8 cellular contexts compared by ENCODE assay signal in the genomic region with DNA sequence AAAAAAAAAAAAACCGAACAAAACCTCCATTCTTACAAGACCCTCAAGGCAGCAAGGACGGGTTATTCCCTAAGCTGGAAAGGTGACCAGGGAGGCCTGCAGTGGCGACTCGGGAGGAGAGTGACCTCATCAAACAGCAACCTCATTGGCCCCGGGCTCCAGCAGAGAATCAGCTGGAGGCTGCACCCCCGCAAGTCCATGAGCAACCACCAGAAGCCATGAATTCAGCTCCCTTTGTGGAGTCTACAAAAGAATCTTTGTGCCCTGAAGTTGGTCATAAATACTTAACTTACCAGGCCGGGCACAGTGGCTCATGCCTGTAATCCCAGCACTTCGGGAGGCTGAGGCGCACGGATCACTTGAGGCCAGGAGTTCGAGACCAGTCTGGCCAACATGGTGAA.
DNase-seq lines count a peak whose midpoint lies in the region; ATAC-seq, FAIRE-seq and TF ChIP-seq lines count a peak whose summit lies in the region.

No MANE protein-coding gene starts in this region.

- peaks cover 53% of the 10 kb centered on the region for H3K4me1 ChIP-seq in left ventricle myocardium inferior
- no peaks in the 10 kb centered on the region for H3K4me1 ChIP-seq in HepG2 (ENCODE audit: insufficient read depth, low read length)
- H3K4me1 ChIP-seq in vagina = peaks cover 17% of the 10 kb centered on the region

- no peak for FAIRE-seq in HepG2 (lab: Jason Lieb, UNC)

- H3K27ac ChIP-seq in left ventricle myocardium inferior (replicated peaks) (peak overlapping the region; percentile 81), HepG2 (ENCODE audit: extremely low read length, insufficient read depth, low read length) (no peak overlapping the region), vagina (peak overlapping the region; percentile 78)

- H4K20me1 ChIP-seq in HepG2 (ENCODE audit: insufficient read depth, low read length) = no peaks in the 10 kb centered on the region

- no peaks in the 10 kb centered on the region for H3K79me2 ChIP-seq in HepG2 (ENCODE audit: insufficient read depth, low read length)

- peak overlapping the region; percentile 56 for H3K4me3 ChIP-seq in left ventricle myocardium inferior
- peak overlapping the region; percentile 56 to 91 (median 73) for H3K4me3 ChIP-seq in HepG2 (replicated peaks in 1 of 3; ENCODE audit: insufficient read depth in 1 of 3, low read depth in 2 of 3, low read length in 3 of 3)
- H3K4me3 ChIP-seq in vagina = peak overlapping the region; percentile 41 to 42

- TF ChIP-seq POLR2A in HepG2 (IDR thresholded peaks at IDR 0.05; ENCODE audit: insufficient read depth in 1 of 2, low read depth in 2 of 2, low read length in 2 of 2) (no peak), vagina (IDR thresholded peaks at IDR 0.05) (no peak)

- TF ChIP-seq EP300 in HepG2 (IDR thresholded peaks at IDR 0.05; ENCODE audit: low read depth in 2 of 2, low read length in 2 of 2) (no peak), HepG2 (CRISPR knock-in tag; IDR thresholded peaks at IDR 0.05; ENCODE audit: borderline replicate concordance) (no peak)

- BruUV-seq in HepG2 (replicated peaks; lab: Mats Ljungman, UMichigan) = no TSS peak

- peak overlapping the region; percentile 66; the same call in 1 of the 2 replicates for H3K9ac ChIP-seq in HepG2 (ENCODE audit: insufficient read depth, low read depth, low read length)

- peak overlapping the region; percentile 19 for H2AFZ ChIP-seq in HepG2 (ENCODE audit: low read length)

- TF ChIP-seq CTCF in left ventricle myocardium inferior (IDR thresholded peaks at IDR 0.05; ENCODE audit: borderline replicate concordance) (no peak), HepG2 (CRISPR knock-in tag; IDR thresholded peaks at IDR 0.05) (no peak), vagina (IDR thresholded peaks at IDR 0.05) (no peak)

- CTCF ChIA-PET in HepG2 (lab: Yijun Ruan, JAX; ENCODE audit: low intra/inter-chr PET ratio, low total read pairs) = no interaction called here

- H3K9me3 ChIP-seq in left ventricle myocardium inferior (replicated peaks) = peaks cover 10% of the 10 kb centered on the region
- no peaks in the 10 kb centered on the region for H3K9me3 ChIP-seq in HepG2 (ENCODE audit: low read length)
- no peaks in the 10 kb centered on the region for H3K9me3 ChIP-seq in vagina

- in situ Hi-C loops in HepG2 (cut with HindIII; ENCODE audit: extremely low pct_ligation_motif_present, low pct_unique_long_range_greater_than_20kb) = no loop called here

- DNase-seq in left ventricle myocardium inferior = no peak
- DNase-seq in Right ventricle myocardium superior = no peak
- DNase-seq in astrocyte of the hippocampus (ENCODE audit: low read depth, low spot score) = peak; percentile 75
- DNase-seq in HepG2 (ENCODE audit: low spot score) = peak; percentile 65
- no peak for DNase-seq in vagina (ENCODE audit: extremely low spot score in 2 of 2)
- DNase-seq in KG1 (lab: John Stamatoyannopoulos, UW) = no peak
- DNase-seq in dedifferentiated amniotic fluid mesenchymal stem cell (ENCODE audit: extremely low spot score) = no peak

- no peak for TF ChIP-seq RAD21 in HepG2 (CRISPR knock-in tag; IDR thresholded peaks at IDR 0.05)

- no peaks in the 10 kb centered on the region for H3K27me3 ChIP-seq in left ventricle myocardium inferior (ENCODE audit: low read depth)
- H3K27me3 ChIP-seq in HepG2 (ENCODE audit: control insufficient read depth in 1 of 2, insufficient read depth in 2 of 2, low read length in 2 of 2) = peaks cover 0 to 13% of the 10 kb centered on the region in 2 experiments; a peak in 3 of 5 replicates
- H3K27me3 ChIP-seq in vagina = no peaks in the 10 kb centered on the region

- H3K36me3 ChIP-seq in left ventricle myocardium inferior = peaks cover 17% of the 10 kb centered on the region
- peaks cover 8 to 12% of the 10 kb centered on the region in 2 experiments; a peak in 4 of 5 replicates for H3K36me3 ChIP-seq in HepG2 (replicated peaks in 1 of 2; ENCODE audit: control insufficient read depth in 1 of 2, insufficient read depth in 2 of 2, low read length in 2 of 2)
- peaks cover 0 to 6% of the 10 kb centered on the region in 2 donors for H3K36me3 ChIP-seq in vagina

- ATAC-seq in Right ventricle myocardium superior (ENCODE audit: poor library complexity) = no peak
- ATAC-seq in HepG2 = peak; percentile 84
- ATAC-seq in HG02642 (IDR thresholded peaks at IDR 0.05; ENCODE audit: poor library complexity, unreplicated experiment) = no peak

- POLR2A ChIA-PET in HepG2 (lab: Yijun Ruan, JAX) = interaction anchor here (1.1 kb wide), 1 partner anchor 21 kb away, joined by 3 read pairs; no protein-coding TSS in a partner anchor

- 14% methylated on average over 10 of the region's 11 CpGs for WGBS in HepG2 (ENCODE audit: low lambda C conversion rate)

- H3K4me2 ChIP-seq in HepG2 (ENCODE audit: low read depth, low read length) = peak overlapping the region; percentile 89

- intact Hi-C loops in left ventricle myocardium inferior (cut with micrococcal nuclease) (no loop called here), Right ventricle myocardium superior (cut with DNase I) (no loop called here), HepG2 (cut with micrococcal nuclease; ENCODE audit: unreplicated experiment) (loop anchor here (10.0 kb wide), 1 partner anchor 153 kb away; a partner anchor contains a TSS), vagina (cut with DNase I) (no loop called here)

TF ChIP-seq in HepG2, 621 proteins besides CTCF, POLR2A, EP300 and RAD21 (continues in another document):
- TF ChIP-seq, protein P1, sequence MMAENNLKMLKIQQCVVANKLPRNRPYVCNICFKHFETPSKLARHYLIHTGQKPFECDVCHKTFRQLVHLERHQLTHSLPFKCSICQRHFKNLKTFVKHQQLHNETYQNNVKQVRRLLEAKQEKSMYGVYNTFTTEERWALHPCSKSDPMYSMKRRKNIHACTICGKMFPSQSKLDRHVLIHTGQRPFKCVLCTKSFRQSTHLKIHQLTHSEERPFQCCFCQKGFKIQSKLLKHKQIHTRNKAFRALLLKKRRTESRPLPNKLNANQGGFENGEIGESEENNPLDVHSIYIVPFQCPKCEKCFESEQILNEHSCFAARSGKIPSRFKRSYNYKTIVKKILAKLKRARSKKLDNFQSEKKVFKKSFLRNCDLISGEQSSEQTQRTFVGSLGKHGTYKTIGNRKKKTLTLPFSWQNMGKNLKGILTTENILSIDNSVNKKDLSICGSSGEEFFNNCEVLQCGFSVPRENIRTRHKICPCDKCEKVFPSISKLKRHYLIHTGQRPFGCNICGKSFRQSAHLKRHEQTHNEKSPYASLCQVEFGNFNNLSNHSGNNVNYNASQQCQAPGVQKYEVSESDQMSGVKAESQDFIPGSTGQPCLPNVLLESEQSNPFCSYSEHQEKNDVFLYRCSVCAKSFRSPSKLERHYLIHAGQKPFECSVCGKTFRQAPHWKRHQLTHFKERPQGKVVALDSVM (CRISPR knock-in tag; IDR thresholded peaks at IDR 0.05) = 0 out of 2 replicates have a peak, but pooled peaks have one; percentile 33
- no peak for TF ChIP-seq KLF6 (CRISPR knock-in tag; IDR thresholded peaks at IDR 0.05)
- TF ChIP-seq ZNF788 (CRISPR knock-in tag; IDR thresholded peaks at IDR 0.05; ENCODE audit: borderline replicate concordance) = no peak
- TF ChIP-seq, protein P2, sequence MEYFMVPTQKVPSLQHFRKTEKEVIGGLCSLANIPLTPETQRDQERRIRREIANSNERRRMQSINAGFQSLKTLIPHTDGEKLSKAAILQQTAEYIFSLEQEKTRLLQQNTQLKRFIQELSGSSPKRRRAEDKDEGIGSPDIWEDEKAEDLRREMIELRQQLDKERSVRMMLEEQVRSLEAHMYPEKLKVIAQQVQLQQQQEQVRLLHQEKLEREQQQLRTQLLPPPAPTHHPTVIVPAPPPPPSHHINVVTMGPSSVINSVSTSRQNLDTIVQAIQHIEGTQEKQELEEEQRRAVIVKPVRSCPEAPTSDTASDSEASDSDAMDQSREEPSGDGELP (IDR thresholded peaks at IDR 0.05; ENCODE audit: borderline replicate concordance, low read depth) = peak; percentile 92
- peak; percentile 63; the same call in 1 of the 2 replicates for TF ChIP-seq KDM2A (CRISPR knock-in tag; IDR thresholded peaks at IDR 0.05; ENCODE audit: borderline replicate concordance, low read depth)
- TF ChIP-seq, protein P3, sequence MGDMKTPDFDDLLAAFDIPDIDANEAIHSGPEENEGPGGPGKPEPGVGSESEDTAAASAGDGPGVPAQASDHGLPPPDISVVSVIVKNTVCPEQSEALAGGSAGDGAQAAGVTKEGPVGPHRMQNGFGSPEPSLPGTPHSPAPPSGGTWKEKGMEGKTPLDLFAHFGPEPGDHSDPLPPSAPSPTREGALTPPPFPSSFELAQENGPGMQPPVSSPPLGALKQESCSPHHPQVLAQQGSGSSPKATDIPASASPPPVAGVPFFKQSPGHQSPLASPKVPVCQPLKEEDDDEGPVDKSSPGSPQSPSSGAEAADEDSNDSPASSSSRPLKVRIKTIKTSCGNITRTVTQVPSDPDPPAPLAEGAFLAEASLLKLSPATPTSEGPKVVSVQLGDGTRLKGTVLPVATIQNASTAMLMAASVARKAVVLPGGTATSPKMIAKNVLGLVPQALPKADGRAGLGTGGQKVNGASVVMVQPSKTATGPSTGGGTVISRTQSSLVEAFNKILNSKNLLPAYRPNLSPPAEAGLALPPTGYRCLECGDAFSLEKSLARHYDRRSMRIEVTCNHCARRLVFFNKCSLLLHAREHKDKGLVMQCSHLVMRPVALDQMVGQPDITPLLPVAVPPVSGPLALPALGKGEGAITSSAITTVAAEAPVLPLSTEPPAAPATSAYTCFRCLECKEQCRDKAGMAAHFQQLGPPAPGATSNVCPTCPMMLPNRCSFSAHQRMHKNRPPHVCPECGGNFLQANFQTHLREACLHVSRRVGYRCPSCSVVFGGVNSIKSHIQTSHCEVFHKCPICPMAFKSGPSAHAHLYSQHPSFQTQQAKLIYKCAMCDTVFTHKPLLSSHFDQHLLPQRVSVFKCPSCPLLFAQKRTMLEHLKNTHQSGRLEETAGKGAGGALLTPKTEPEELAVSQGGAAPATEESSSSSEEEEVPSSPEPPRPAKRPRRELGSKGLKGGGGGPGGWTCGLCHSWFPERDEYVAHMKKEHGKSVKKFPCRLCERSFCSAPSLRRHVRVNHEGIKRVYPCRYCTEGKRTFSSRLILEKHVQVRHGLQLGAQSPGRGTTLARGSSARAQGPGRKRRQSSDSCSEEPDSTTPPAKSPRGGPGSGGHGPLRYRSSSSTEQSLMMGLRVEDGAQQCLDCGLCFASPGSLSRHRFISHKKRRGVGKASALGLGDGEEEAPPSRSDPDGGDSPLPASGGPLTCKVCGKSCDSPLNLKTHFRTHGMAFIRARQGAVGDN (CRISPR knock-in tag; IDR thresholded peaks at IDR 0.05) = peak; percentile 41
- TF ChIP-seq, protein P4, sequence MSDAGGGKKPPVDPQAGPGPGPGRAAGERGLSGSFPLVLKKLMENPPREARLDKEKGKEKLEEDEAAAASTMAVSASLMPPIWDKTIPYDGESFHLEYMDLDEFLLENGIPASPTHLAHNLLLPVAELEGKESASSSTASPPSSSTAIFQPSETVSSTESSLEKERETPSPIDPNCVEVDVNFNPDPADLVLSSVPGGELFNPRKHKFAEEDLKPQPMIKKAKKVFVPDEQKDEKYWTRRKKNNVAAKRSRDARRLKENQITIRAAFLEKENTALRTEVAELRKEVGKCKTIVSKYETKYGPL (CRISPR knock-in tag; IDR thresholded peaks at IDR 0.05) = no peak
- no peak for TF ChIP-seq CHCHD3 (CRISPR knock-in tag; IDR thresholded peaks at IDR 0.05)
- TF ChIP-seq ZNF350 (CRISPR knock-in tag; IDR thresholded peaks at IDR 0.05; ENCODE audit: borderline replicate concordance, low read depth) = peak; percentile 45; the same call in 1 of the 2 replicates

Comparison
In these comparisons a context has a peak if more than half of its experiments do, and no peak if none do; other contexts are left out.
1. DNase-seq: peak in astrocyte of the hippocampus (single experiment) and HepG2 (single experiment); none in left ventricle myocardium inferior (single experiment), Right ventricle myocardium superior (single experiment), vagina (0 of 2), KG1 (single experiment) and dedifferentiated amniotic fluid mesenchymal stem cell (single experiment).
2. Peak in every context shown above with its lines, with median percentiles within 50 percentile points of each other: H3K4me3 ChIP-seq.